ENCODE assay signal across 1 cellular context in genomic region chrX:45846328-45846727, GRCh38.
TF ChIP-seq lines count a peak whose summit lies in the region.

No MANE protein-coding gene starts in this region.

TF ChIP-seq in HEK293, 187 proteins besides CTCF, POLR2A, EP300 and RAD21 (continued from another document):
- peak; percentile 44; the same call in 1 of the 2 replicates for TF ChIP-seq ZBTB11 (tag by site-specific recombination; conservative IDR thresholded peaks at IDR 0.05; ENCODE audit: low read depth)
- TF ChIP-seq ZNF426 (tag by site-specific recombination; IDR thresholded peaks at IDR 0.05): peak; percentile 48
- TF ChIP-seq, protein P1, sequence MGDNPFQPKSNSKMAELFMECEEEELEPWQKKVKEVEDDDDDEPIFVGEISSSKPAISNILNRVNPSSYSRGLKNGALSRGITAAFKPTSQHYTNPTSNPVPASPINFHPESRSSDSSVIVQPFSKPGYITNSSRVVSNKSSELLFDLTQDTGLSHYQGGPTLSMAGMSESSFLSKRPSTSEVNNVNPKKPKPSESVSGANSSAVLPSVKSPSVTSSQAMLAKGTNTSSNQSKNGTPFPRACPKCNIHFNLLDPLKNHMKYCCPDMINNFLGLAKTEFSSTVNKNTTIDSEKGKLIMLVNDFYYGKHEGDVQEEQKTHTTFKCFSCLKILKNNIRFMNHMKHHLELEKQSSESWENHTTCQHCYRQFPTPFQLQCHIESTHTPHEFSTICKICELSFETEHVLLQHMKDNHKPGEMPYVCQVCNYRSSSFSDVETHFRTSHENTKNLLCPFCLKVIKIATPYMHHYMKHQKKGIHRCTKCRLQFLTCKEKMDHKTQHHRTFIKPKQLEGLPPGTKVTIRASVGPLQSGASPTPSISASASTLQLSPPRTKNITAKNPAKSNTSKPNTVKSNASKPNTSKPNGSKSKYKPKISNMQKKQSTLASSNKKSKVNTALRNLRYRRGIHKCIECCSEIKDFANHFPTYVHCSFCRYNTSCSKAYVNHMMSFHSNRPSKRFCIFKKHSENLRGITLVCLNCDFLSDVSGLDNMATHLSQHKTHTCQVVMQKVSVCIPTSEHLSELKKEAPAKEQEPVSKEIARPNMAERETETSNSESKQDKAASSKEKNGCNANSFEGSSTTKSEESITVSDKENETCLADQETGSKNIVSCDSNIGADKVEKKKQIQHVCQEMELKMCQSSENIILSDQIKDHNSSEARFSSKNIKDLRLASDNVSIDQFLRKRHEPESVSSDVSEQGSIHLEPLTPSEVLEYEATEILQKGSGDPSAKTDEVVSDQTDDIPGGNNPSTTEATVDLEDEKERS (tag by site-specific recombination; IDR thresholded peaks at IDR 0.05): no peak
- no peak for TF ChIP-seq KLF16 (tag by site-specific recombination; IDR thresholded peaks at IDR 0.05)
- TF ChIP-seq HOXC10 (CRISPR knock-in tag; IDR thresholded peaks at IDR 0.05): no peak
- TF ChIP-seq, protein P2, sequence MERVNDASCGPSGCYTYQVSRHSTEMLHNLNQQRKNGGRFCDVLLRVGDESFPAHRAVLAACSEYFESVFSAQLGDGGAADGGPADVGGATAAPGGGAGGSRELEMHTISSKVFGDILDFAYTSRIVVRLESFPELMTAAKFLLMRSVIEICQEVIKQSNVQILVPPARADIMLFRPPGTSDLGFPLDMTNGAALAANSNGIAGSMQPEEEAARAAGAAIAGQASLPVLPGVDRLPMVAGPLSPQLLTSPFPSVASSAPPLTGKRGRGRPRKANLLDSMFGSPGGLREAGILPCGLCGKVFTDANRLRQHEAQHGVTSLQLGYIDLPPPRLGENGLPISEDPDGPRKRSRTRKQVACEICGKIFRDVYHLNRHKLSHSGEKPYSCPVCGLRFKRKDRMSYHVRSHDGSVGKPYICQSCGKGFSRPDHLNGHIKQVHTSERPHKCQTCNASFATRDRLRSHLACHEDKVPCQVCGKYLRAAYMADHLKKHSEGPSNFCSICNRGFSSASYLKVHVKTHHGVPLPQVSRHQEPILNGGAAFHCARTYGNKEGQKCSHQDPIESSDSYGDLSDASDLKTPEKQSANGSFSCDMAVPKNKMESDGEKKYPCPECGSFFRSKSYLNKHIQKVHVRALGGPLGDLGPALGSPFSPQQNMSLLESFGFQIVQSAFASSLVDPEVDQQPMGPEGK (tag by site-specific recombination; IDR thresholded peaks at IDR 0.05): no peak
- TF ChIP-seq, protein P3, sequence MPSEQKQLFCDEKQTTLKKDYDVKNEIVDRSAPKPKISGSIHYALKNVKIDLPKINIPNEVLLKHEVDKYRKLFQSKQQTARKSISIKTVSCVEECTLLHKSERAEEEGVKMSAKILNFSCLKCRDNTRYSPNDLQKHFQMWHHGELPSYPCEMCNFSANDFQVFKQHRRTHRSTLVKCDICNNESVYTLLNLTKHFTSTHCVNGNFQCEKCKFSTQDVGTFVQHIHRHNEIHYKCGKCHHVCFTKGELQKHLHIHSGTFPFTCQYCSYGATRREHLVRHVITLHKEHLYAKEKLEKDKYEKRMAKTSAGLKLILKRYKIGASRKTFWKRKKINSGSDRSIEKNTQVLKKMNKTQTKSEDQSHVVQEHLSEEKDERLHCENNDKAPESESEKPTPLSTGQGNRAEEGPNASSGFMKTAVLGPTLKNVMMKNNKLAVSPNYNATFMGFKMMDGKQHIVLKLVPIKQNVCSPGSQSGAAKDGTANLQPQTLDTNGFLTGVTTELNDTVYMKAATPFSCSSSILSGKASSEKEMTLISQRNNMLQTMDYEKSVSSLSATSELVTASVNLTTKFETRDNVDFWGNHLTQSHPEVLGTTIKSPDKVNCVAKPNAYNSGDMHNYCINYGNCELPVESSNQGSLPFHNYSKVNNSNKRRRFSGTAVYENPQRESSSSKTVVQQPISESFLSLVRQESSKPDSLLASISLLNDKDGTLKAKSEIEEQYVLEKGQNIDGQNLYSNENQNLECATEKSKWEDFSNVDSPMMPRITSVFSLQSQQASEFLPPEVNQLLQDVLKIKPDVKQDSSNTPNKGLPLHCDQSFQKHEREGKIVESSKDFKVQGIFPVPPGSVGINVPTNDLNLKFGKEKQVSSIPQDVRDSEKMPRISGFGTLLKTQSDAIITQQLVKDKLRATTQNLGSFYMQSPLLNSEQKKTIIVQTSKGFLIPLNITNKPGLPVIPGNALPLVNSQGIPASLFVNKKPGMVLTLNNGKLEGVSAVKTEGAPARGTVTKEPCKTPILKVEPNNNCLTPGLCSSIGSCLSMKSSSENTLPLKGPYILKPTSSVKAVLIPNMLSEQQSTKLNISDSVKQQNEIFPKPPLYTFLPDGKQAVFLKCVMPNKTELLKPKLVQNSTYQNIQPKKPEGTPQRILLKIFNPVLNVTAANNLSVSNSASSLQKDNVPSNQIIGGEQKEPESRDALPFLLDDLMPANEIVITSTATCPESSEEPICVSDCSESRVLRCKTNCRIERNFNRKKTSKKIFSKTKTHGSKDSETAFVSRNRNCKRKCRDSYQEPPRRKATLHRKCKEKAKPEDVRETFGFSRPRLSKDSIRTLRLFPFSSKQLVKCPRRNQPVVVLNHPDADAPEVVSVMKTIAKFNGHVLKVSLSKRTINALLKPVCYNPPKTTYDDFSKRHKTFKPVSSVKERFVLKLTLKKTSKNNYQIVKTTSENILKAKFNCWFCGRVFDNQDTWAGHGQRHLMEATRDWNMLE (tag by site-specific recombination; conservative IDR thresholded peaks at IDR 0.05; ENCODE audit: low read depth): peak; percentile 68
- 0 out of 2 replicates have a peak, but pooled peaks have one; percentile 19 for TF ChIP-seq ZNF140 (tag by site-specific recombination; IDR thresholded peaks at IDR 0.05)
- TF ChIP-seq ZNF394 (tag by site-specific recombination; IDR thresholded peaks at IDR 0.05; ENCODE audit: borderline replicate concordance): 0 out of 2 replicates have a peak, but pooled peaks have one; percentile 49
- no peak for TF ChIP-seq ZNF239 (tag by site-specific recombination; IDR thresholded peaks at IDR 0.05)
- TF ChIP-seq YY2 (tag by site-specific recombination; IDR thresholded peaks at IDR 0.05): no peak
- TF ChIP-seq ZNF174 (tag by site-specific recombination; IDR thresholded peaks at IDR 0.05): no peak
- TF ChIP-seq SALL2 (tag by site-specific recombination; IDR thresholded peaks at IDR 0.05; ENCODE audit: borderline replicate concordance): no peak
- TF ChIP-seq ZBTB8A (tag by site-specific recombination; IDR thresholded peaks at IDR 0.05): peak; percentile 35; the same call in 1 of the 2 replicates
- peak; percentile 43; the same call in 1 of the 2 replicates for TF ChIP-seq ZNF623 (tag by site-specific recombination; IDR thresholded peaks at IDR 0.05)
